8 cellular contexts compared by ENCODE assay signal in genomic region chr6:154157082-154157481, GRCh38.
DNase-seq lines count a peak whose midpoint lies in the region; ATAC-seq and TF ChIP-seq lines count a peak whose summit lies in the region.

No MANE protein-coding gene starts in this region.

- H3K36me3 ChIP-seq in CD4-positive, CD25-positive, alpha-beta regulatory T cell (ENCODE audit: control insufficient read depth, insufficient read depth, low read length) = peaks cover 37% of the 10 kb centered on the region
- H3K36me3 ChIP-seq in fibroblast of lung (ENCODE audit: control insufficient read depth, insufficient read depth, low read length) = no peaks in the 10 kb centered on the region
- H3K36me3 ChIP-seq in PC-9 (ENCODE audit: low read depth) = no peaks in the 10 kb centered on the region
- H3K36me3 ChIP-seq in gastroesophageal sphincter = no peaks in the 10 kb centered on the region

- TF ChIP-seq CTCF in fibroblast of lung (conservative IDR thresholded peaks at IDR 0.05 in 1 of 2, IDR thresholded peaks at IDR 0.05 in 1 of 2; ENCODE audit: low read depth in 1 of 2, low read length in 2 of 2) = no peak
- TF ChIP-seq CTCF in PC-9 (conservative IDR thresholded peaks at IDR 0.05) = no peak
- no peak for TF ChIP-seq CTCF in gastroesophageal sphincter (IDR thresholded peaks at IDR 0.05)

- H3K4me3 ChIP-seq in CD4-positive, CD25-positive, alpha-beta regulatory T cell (ENCODE audit: low read depth, low read length) = peak overlapping the region; percentile 77
- no peak overlapping the region for H3K4me3 ChIP-seq in fibroblast of lung (replicated peaks in 1 of 4; ENCODE audit: control extremely low read depth in 1 of 4, insufficient read depth in 1 of 4, low read depth in 3 of 4, low read length in 4 of 4)
- no peak overlapping the region for H3K4me3 ChIP-seq in PC-9
- peak overlapping the region in 1 of 2 donors; percentile 7 for H3K4me3 ChIP-seq in gastroesophageal sphincter

- no peaks in the 10 kb centered on the region for H3F3A ChIP-seq in PC-9 (ENCODE audit: insufficient read depth, low read depth)

- H3K27me3 Mint-ChIP-seq in CD4-positive, CD25-positive, alpha-beta regulatory T cell = no peaks in the 10 kb centered on the region

- no peaks in the 10 kb centered on the region for H3K9me3 Mint-ChIP-seq in CD4-positive, CD25-positive, alpha-beta regulatory T cell

- no peaks in the 10 kb centered on the region for H3K79me2 ChIP-seq in fibroblast of lung (ENCODE audit: control insufficient read depth, insufficient read depth, low read length)
- H3K79me2 ChIP-seq in PC-9 (ENCODE audit: low read depth) = no peaks in the 10 kb centered on the region

- peaks cover 14% of the 10 kb centered on the region for H3K36me3 Mint-ChIP-seq in CD4-positive, CD25-positive, alpha-beta regulatory T cell

- H3K27ac Mint-ChIP-seq in CD4-positive, CD25-positive, alpha-beta regulatory T cell = peak overlapping the region; percentile 88 to 97 (median 95)

- peaks cover 35 to 68% (median 47%) of the 10 kb centered on the region in 4 donors for H3K4me1 Mint-ChIP-seq in CD4-positive, CD25-positive, alpha-beta regulatory T cell

- intact Hi-C loops in PC-9 (cut with micrococcal nuclease; ENCODE audit: unreplicated experiment) = loop anchor here (5.0 to 10.0 kb wide), 6 partner anchors 120 to 1018 kb away; no protein-coding TSS in a partner anchor

- 40 to 45% methylated on average over 2 to 3 of the region's 4 CpGs for WGBS in gastroesophageal sphincter (ENCODE audit: low coverage in 1 of 2), 2 donors

- H3K9me3 ChIP-seq in CD4-positive, CD25-positive, alpha-beta regulatory T cell (ENCODE audit: control insufficient read depth in 2 of 2, low read length in 2 of 2) = no peaks in the 10 kb centered on the region
- H3K9me3 ChIP-seq in fibroblast of lung (ENCODE audit: control insufficient read depth, insufficient read depth, low read depth, low read length) = no peaks in the 10 kb centered on the region
- H3K9me3 ChIP-seq in PC-9 (ENCODE audit: insufficient read depth, low read depth) = no peaks in the 10 kb centered on the region
- H3K9me3 ChIP-seq in gastroesophageal sphincter = no peaks in the 10 kb centered on the region

- H3K4me1 ChIP-seq in CD4-positive, CD25-positive, alpha-beta regulatory T cell (ENCODE audit: control insufficient read depth, insufficient read depth, low read length, poor library complexity, severe bottlenecking) = peaks cover 31% of the 10 kb centered on the region
- H3K4me1 ChIP-seq in fibroblast of lung (ENCODE audit: control insufficient read depth, extremely low read depth, insufficient read depth, low read length) (no peaks in the 10 kb centered on the region), PC-9 (replicated peaks; ENCODE audit: insufficient read depth) (0 out of 2 replicates have a peak, but pooled peaks cover 3% of the 10 kb centered on the region), gastroesophageal sphincter (peaks cover 0 to 18% (median 3%) of the 10 kb centered on the region in 3 donors)

- peak in 1 of 2 donors; percentile 27 for ATAC-seq in CD4-positive, CD25-positive, alpha-beta regulatory T cell (ENCODE audit: low read depth in 2 of 2)
- peak; percentile 55 for ATAC-seq in GM19395 (IDR thresholded peaks at IDR 0.05; ENCODE audit: unreplicated experiment)
- peak; percentile 53 for ATAC-seq in HG03442 (IDR thresholded peaks at IDR 0.05; ENCODE audit: unreplicated experiment)
- no peak for ATAC-seq in gastroesophageal sphincter

- H4K20me1 ChIP-seq in fibroblast of lung (ENCODE audit: control insufficient read depth, extremely low read depth, insufficient read depth, low read length) = no peaks in the 10 kb centered on the region
- H4K20me1 ChIP-seq in PC-9 (ENCODE audit: insufficient read depth) = no peaks in the 10 kb centered on the region

- H3K27me3 ChIP-seq in CD4-positive, CD25-positive, alpha-beta regulatory T cell (ENCODE audit: control insufficient read depth, insufficient read depth, low read length) = no peaks in the 10 kb centered on the region
- H3K27me3 ChIP-seq in fibroblast of lung (ENCODE audit: control insufficient read depth, insufficient read depth, low read length) (no peaks in the 10 kb centered on the region), PC-9 (ENCODE audit: insufficient read depth, low read depth) (no peaks in the 10 kb centered on the region), gastroesophageal sphincter (no peaks in the 10 kb centered on the region)

- H3K9ac ChIP-seq in fibroblast of lung (ENCODE audit: insufficient read depth, low read length) = no peak overlapping the region

- BruUV-seq in PC-9 (replicated peaks; lab: Mats Ljungman, UMichigan) = no TSS peak

- peak overlapping the region; percentile 77 to 86 (median 82) for H3K4me3 Mint-ChIP-seq in CD4-positive, CD25-positive, alpha-beta regulatory T cell

- H3K27ac ChIP-seq in CD4-positive, CD25-positive, alpha-beta regulatory T cell (ENCODE audit: insufficient read depth, low read length, poor library complexity, severe bottlenecking) = peak overlapping the region; percentile 78
- H3K27ac ChIP-seq in fibroblast of lung (ENCODE audit: insufficient read depth, low read length) = no peak overlapping the region
- H3K27ac ChIP-seq in PC-9 = no peak overlapping the region
- peak overlapping the region in 1 of 4 donors; percentile 31 for H3K27ac ChIP-seq in gastroesophageal sphincter

- DNase-seq in CD4-positive, CD25-positive, alpha-beta regulatory T cell = peak in 2 of 3 donors; percentile 35 to 74
- DNase-seq in fibroblast of lung (ENCODE audit: low read depth in 2 of 2) (peak in 1 of 2 donors; percentile 10), PC-9 (no peak), erythroblast (lab: John Stamatoyannopoulos, UW) (no peak), NCI-H146 treated with DMSO at 0.1 percent for 48 hours (lab: John Stamatoyannopoulos, UW; ENCODE audit: unreplicated experiment) (no peak)

- CTCF ChIA-PET in PC-9 (lab: Charles Lee) = no interaction called here

- TF ChIP-seq EP300 in gastroesophageal sphincter (IDR thresholded peaks at IDR 0.05) = no peak

- no peaks in the 10 kb centered on the region for H3K9me2 ChIP-seq in PC-9 (ENCODE audit: insufficient read depth)

- no peak for TF ChIP-seq POLR2A in erythroblast (IDR thresholded peaks at IDR 0.05; ENCODE audit: low read length)
- no peak for TF ChIP-seq POLR2A in gastroesophageal sphincter (IDR thresholded peaks at IDR 0.05)

- H2AFZ ChIP-seq in fibroblast of lung (ENCODE audit: low read length) (no peak overlapping the region), PC-9 (no peak overlapping the region)

- POLR2A ChIA-PET in PC-9 (lab: Charles Lee; ENCODE audit: unreplicated experiment) = no interaction called here

- H3K4me2 ChIP-seq in fibroblast of lung (ENCODE audit: extremely low read depth, insufficient read depth, low read length) = peak overlapping the region; percentile 11
- no peak overlapping the region for H3K4me2 ChIP-seq in PC-9

Comparison
In these comparisons a context has a peak if more than half of its experiments do, and no peak if none do; other contexts are left out.
1. DNase-seq: peak in CD4-positive, CD25-positive, alpha-beta regulatory T cell (2 of 3); none in PC-9 (0 of 2), erythroblast (0 of 2) and NCI-H146 treated with DMSO at 0.1 percent for 48 hours (single experiment).